In genomic region chr7:1854521-1855395, GRCh38 we compare ENCODE assay signal across 13 cellular contexts.
DNase-seq lines count a peak whose midpoint lies in the region; ATAC-seq, FAIRE-seq and TF ChIP-seq lines count a peak whose summit lies in the region.
"Had no signal": no experiment of that assay in that cellular context is flagged by ENCODE, and none has a peak within 500 bp of the region (broad histone marks: within the 10 kb centered on the region; RNA-seq: fewer than 3 reads in every experiment).

No MANE protein-coding gene starts in this region.

- no peaks in the 10 kb centered on the region for H3K9me3 Mint-ChIP-seq in activated T-cell treated with anti-CD3 and anti-CD28 coated beads, Interleukin-2, amount 50 U/mL, for 4 hours
- no peaks in the 10 kb centered on the region for H3K9me3 Mint-ChIP-seq in activated T-cell treated with anti-CD3 and anti-CD28 coated beads, Interleukin-2, amount 50 U/mL, for 72 hours

- DNase-seq in activated T-cell treated with anti-CD3 and anti-CD28 coated beads, Interleukin-2, amount 50 U/mL, for 4 hours: peak; percentile 4
- no peak for DNase-seq in activated T-cell treated with anti-CD3 and anti-CD28 coated beads, Interleukin-2, amount 50 U/mL, for 72 hours
- DNase-seq in WERI-Rb-1 (peak; percentile 15), left lobe of liver (ENCODE audit: low spot score) (peak; percentile 44), suprapubic skin (ENCODE audit: low spot score in 2 of 2) (peak; percentile 48 to 80), uterus (no peak), GM12891 (ENCODE audit: insufficient read length, low spot score) (no peak), D721Med (ENCODE audit: insufficient read length, low spot score) (no peak)
- DNase-seq: activated CD4-positive, alpha-beta T cell treated with anti-CD3 and anti-CD28 coated beads, Interleukin-2, amount 50 U/mL, for 1 hour; NCI-H1048; stimulated activated CD8-positive, alpha-beta memory T cell treated with anti-CD3 and anti-CD28 coated beads, Interleukin-4, amount 100 ng/mL, for 48 hours had no signal

- H3K9me3 ChIP-seq in WERI-Rb-1 (ENCODE audit: severe bottlenecking) (no peaks in the 10 kb centered on the region), suprapubic skin (no peaks in the 10 kb centered on the region), uterus (no peaks in the 10 kb centered on the region)

- no peak overlapping the region for H3K4me3 ChIP-seq in WERI-Rb-1 (ENCODE audit: low read depth, low read length)
- no peak overlapping the region for H3K4me3 ChIP-seq in suprapubic skin
- H3K4me3 ChIP-seq in uterus: no peak overlapping the region
- H3K4me3 ChIP-seq: cardiac muscle cell, skin epidermis had no signal

- TF ChIP-seq CTCF in WERI-Rb-1 (IDR thresholded peaks at IDR 0.05; ENCODE audit: low read depth, low read length): no peak
- TF ChIP-seq CTCF in suprapubic skin (IDR thresholded peaks at IDR 0.05): no peak
- TF ChIP-seq CTCF in uterus (IDR thresholded peaks at IDR 0.05): no peak
- TF ChIP-seq CTCF in D721Med (IDR thresholded peaks at IDR 0.05; ENCODE audit: insufficient read depth, missing control alignments): no peak

- FAIRE-seq in GM12891 (lab: Jason Lieb, UNC) (no peak), D721Med (lab: Jason Lieb, UNC) (no peak)

- H3K27ac Mint-ChIP-seq in activated T-cell treated with anti-CD3 and anti-CD28 coated beads, Interleukin-2, amount 50 U/mL, for 72 hours: no peak overlapping the region

- TF ChIP-seq EP300 in suprapubic skin (IDR thresholded peaks at IDR 0.05): no peak

- H3K4me1 ChIP-seq in suprapubic skin (peaks cover 4% of the 10 kb centered on the region), uterus (no peaks in the 10 kb centered on the region)

- no peaks in the 10 kb centered on the region for H3K36me3 Mint-ChIP-seq in activated T-cell treated with anti-CD3 and anti-CD28 coated beads, Interleukin-2, amount 50 U/mL, for 4 hours (ENCODE audit: insufficient read depth)
- no peaks in the 10 kb centered on the region for H3K36me3 Mint-ChIP-seq in activated T-cell treated with anti-CD3 and anti-CD28 coated beads, Interleukin-2, amount 50 U/mL, for 72 hours (ENCODE audit: insufficient read depth in 2 of 2)

- intact Hi-C loops in uterus (cut with DNase I; ENCODE audit: low total_unique reads): no loop called here

- TF ChIP-seq POLR2A in suprapubic skin (IDR thresholded peaks at IDR 0.05) (no peak), uterus (IDR thresholded peaks at IDR 0.05) (no peak), GM12891 (IDR thresholded peaks at IDR 0.05; ENCODE audit: low read depth, low read length) (no peak)

- H3K27ac ChIP-seq in WERI-Rb-1: no peak overlapping the region
- H3K27ac ChIP-seq in suprapubic skin: no peak overlapping the region
- no peak overlapping the region for H3K27ac ChIP-seq in uterus
- H3K27ac ChIP-seq: cardiac muscle cell, skin epidermis had no signal

- 89% methylated on average over 28 of the region's 42 CpGs for WGBS in suprapubic skin

- no peaks in the 10 kb centered on the region for H3K27me3 Mint-ChIP-seq in activated T-cell treated with anti-CD3 and anti-CD28 coated beads, Interleukin-2, amount 50 U/mL, for 4 hours (ENCODE audit: low read depth)
- H3K27me3 Mint-ChIP-seq in activated T-cell treated with anti-CD3 and anti-CD28 coated beads, Interleukin-2, amount 50 U/mL, for 72 hours (ENCODE audit: low read depth): no peaks in the 10 kb centered on the region

- no peak overlapping the region for H3K4me3 Mint-ChIP-seq in activated T-cell treated with anti-CD3 and anti-CD28 coated beads, Interleukin-2, amount 50 U/mL, for 4 hours
- no peak overlapping the region for H3K4me3 Mint-ChIP-seq in activated T-cell treated with anti-CD3 and anti-CD28 coated beads, Interleukin-2, amount 50 U/mL, for 72 hours

- H3K36me3 ChIP-seq in WERI-Rb-1 (no peaks in the 10 kb centered on the region), suprapubic skin (no peaks in the 10 kb centered on the region), uterus (no peaks in the 10 kb centered on the region)
- H3K36me3 ChIP-seq: cardiac muscle cell had no signal

- no peak for ATAC-seq in activated T-cell treated with anti-CD3 and anti-CD28 coated beads, Interleukin-2, amount 50 U/mL, for 4 hours
- ATAC-seq in activated T-cell treated with anti-CD3 and anti-CD28 coated beads, Interleukin-2, amount 50 U/mL, for 72 hours (replicated peaks in 1 of 2): no peak
- ATAC-seq in left lobe of liver: no peak

- H3K27me3 ChIP-seq in WERI-Rb-1 (ENCODE audit: insufficient read depth, low read depth, severe bottlenecking) (no peaks in the 10 kb centered on the region), suprapubic skin (no peaks in the 10 kb centered on the region), uterus (no peaks in the 10 kb centered on the region)
- H3K27me3 ChIP-seq: cardiac muscle cell had no signal

- H3K4me1 Mint-ChIP-seq in activated T-cell treated with anti-CD3 and anti-CD28 coated beads, Interleukin-2, amount 50 U/mL, for 4 hours (ENCODE audit: low read depth): peaks cover 21% of the 10 kb centered on the region
- peaks cover 11% of the 10 kb centered on the region for H3K4me1 Mint-ChIP-seq in activated T-cell treated with anti-CD3 and anti-CD28 coated beads, Interleukin-2, amount 50 U/mL, for 72 hours (ENCODE audit: low read depth)

TF ChIP-seq in GM12891, 5 proteins besides CTCF, POLR2A, EP300 and RAD21:
- no peak for TF ChIP-seq POLR2AphosphoS5 (IDR thresholded peaks at IDR 0.05; ENCODE audit: low read depth, low read length)
- no peak for TF ChIP-seq PAX5 (IDR thresholded peaks at IDR 0.05; ENCODE audit: insufficient read depth, low read length, severe bottlenecking)
- no peak for TF ChIP-seq TAF1 (IDR thresholded peaks at IDR 0.05; ENCODE audit: low read depth, low read length)

Comparison
In these comparisons a context has a peak if more than half of its experiments do, and no peak if none do; other contexts are left out.
1. DNase-seq: peak in activated T-cell treated with anti-CD3 and anti-CD28 coated beads, Interleukin-2, amount 50 U/mL, for 4 hours (single experiment), WERI-Rb-1 (single experiment), left lobe of liver (single experiment) and suprapubic skin (2 of 2); none in activated T-cell treated with anti-CD3 and anti-CD28 coated beads, Interleukin-2, amount 50 U/mL, for 72 hours (0 of 2), uterus (0 of 2), GM12891 (single experiment) and D721Med (single experiment).